Comparison of ENCODE assay signal across 29 cellular contexts in the genomic region with DNA sequence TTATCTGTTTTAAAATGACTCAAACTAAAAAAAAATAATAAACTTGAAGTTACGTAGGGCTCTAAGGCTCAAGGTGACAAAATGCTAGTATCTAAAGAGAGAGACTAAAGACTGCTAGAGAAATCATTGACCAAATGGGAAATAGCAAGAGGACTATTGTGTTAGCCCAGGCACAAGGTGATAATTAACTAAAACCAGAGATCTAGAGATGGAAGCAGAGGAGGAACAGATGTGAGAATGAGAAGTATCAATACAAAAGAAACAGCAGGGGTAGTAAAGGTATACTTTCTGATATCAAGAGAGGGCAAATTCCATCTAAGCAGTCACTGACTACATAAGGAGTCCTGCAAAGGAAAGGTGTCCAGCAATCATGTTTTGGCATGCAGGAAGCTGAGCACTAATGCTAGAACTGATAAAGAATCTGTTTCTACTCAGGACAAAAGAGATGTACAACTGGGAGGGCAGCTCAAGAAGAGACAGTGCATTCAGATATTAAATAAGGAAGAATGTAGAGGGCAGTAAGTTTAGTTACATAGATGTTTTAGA.
DNase-seq lines count a peak whose midpoint lies in the region; ATAC-seq, FAIRE-seq and TF ChIP-seq lines count a peak whose summit lies in the region.
"Had no signal": no experiment of that assay in that cellular context is flagged by ENCODE, and none has a peak within 500 bp of the region (broad histone marks: within the 10 kb centered on the region; RNA-seq: fewer than 3 reads in every experiment).

No MANE protein-coding gene starts in this region.

- no peak overlapping the region for H3K4me3 ChIP-seq in HepG2 (replicated peaks in 1 of 3; ENCODE audit: insufficient read depth in 1 of 3, low read depth in 2 of 3, low read length in 3 of 3)
- H3K4me3 ChIP-seq in right lobe of liver: no peak overlapping the region
- no peak overlapping the region for H3K4me3 ChIP-seq in GM12878
- H3K4me3 ChIP-seq in hepatocyte: no peak overlapping the region
- no peak overlapping the region for H3K4me3 ChIP-seq in small intestine (ENCODE audit: low read depth in 1 of 2, low read length in 2 of 2)
- no peak overlapping the region for H3K4me3 ChIP-seq in Karpas-422 (ENCODE audit: low read length)
- H3K4me3 ChIP-seq: left lung, tibial artery had no signal

- ATAC-seq in HepG2 (peak; percentile 38; the same call in 2 of the 3 replicates), right lobe of liver (no peak), GM12878 (peak; percentile 45)
- ATAC-seq: activated T-cell treated with anti-CD3 and anti-CD28 coated beads, Interleukin-2, amount 50 U/mL, for 4 hours; left lung; right cardiac atrium; WTC11 had no signal

- H2AFZ ChIP-seq in HepG2 (ENCODE audit: low read length) (no peak overlapping the region), GM12878 (ENCODE audit: control insufficient read depth, low read depth, low read length) (no peak overlapping the region), hepatocyte (no peak overlapping the region), Karpas-422 (ENCODE audit: low read length) (no peak overlapping the region)

- TF ChIP-seq EP300 in HepG2 (IDR thresholded peaks at IDR 0.05; ENCODE audit: low read depth in 2 of 2, low read length in 2 of 2): no peak
- no peak for TF ChIP-seq EP300 in HepG2 (CRISPR knock-in tag; IDR thresholded peaks at IDR 0.05; ENCODE audit: borderline replicate concordance)
- TF ChIP-seq EP300 in GM12878 (IDR thresholded peaks at IDR 0.05; ENCODE audit: borderline replicate concordance in 1 of 2, control insufficient read depth in 1 of 2, low read depth in 2 of 2, low read length in 2 of 2): no peak

- no peak overlapping the region for H3K27ac ChIP-seq in HepG2 (ENCODE audit: extremely low read length, insufficient read depth, low read length)
- H3K27ac ChIP-seq in right lobe of liver: no peak overlapping the region
- H3K27ac ChIP-seq in GM12878 (ENCODE audit: control insufficient read depth, insufficient read depth): no peak overlapping the region
- H3K27ac ChIP-seq in hepatocyte: no peak overlapping the region
- no peak overlapping the region for H3K27ac ChIP-seq in small intestine (ENCODE audit: low read depth in 1 of 2, low read length in 1 of 2)
- H3K27ac ChIP-seq in Karpas-422 (ENCODE audit: low read length): no peak overlapping the region
- H3K27ac ChIP-seq: left lung, tibial artery had no signal

- RAD21 ChIA-PET in GM12878 (lab: Charles Lee; ENCODE audit: unreplicated experiment): interaction anchor here (2.5 kb wide), 1 partner anchor 94 kb away, joined by 8 read pairs; no protein-coding TSS in a partner anchor

- no peaks in the 10 kb centered on the region for H3K9me3 ChIP-seq in HepG2 (ENCODE audit: low read length)
- no peaks in the 10 kb centered on the region for H3K9me3 ChIP-seq in right lobe of liver
- H3K9me3 ChIP-seq in GM12878 (replicated peaks; ENCODE audit: control insufficient read depth, insufficient read depth, low read length): no peaks in the 10 kb centered on the region
- H3K9me3 ChIP-seq in hepatocyte (ENCODE audit: low read depth): no peaks in the 10 kb centered on the region
- no peaks in the 10 kb centered on the region for H3K9me3 ChIP-seq in small intestine (ENCODE audit: control insufficient read depth, low read depth)
- H3K9me3 ChIP-seq in Karpas-422 (ENCODE audit: low read length): no peaks in the 10 kb centered on the region
- H3K9me3 ChIP-seq: left lung, tibial artery had no signal

- in situ Hi-C loops in HepG2 (cut with HindIII; ENCODE audit: extremely low pct_ligation_motif_present, low pct_unique_long_range_greater_than_20kb) (no loop called here), GM12878 (cut with MboI) (no loop called here), ACHN (cut with HindIII; ENCODE audit: low pct_ligation_motif_present, low pct_unique_long_range_greater_than_20kb, low sequenced_read_pairs) (no loop called here)

- H3K9me2 ChIP-seq in hepatocyte (replicated peaks; ENCODE audit: insufficient read depth) (no peaks in the 10 kb centered on the region), Karpas-422 (replicated peaks; ENCODE audit: insufficient read depth, low read length) (no peaks in the 10 kb centered on the region)

- SMC1A ChIA-PET in GM12878 (lab: Charles Lee; ENCODE audit: uncharacterized antibody, unreplicated experiment): interaction anchor here (0.6 to 1.5 kb wide), 6 partner anchors 13 to 222 kb away, joined by 3 to 4 read pairs (median 3); no protein-coding TSS in a partner anchor

- 49% methylated on average over 1 of the region's 1 CpG for WGBS in HepG2 (ENCODE audit: low lambda C conversion rate)
- 87% methylated on average over 1 of the region's 1 CpG for WGBS in right lobe of liver (ENCODE audit: insufficient coverage, low coverage, low lambda C conversion rate, missing lambda C conversion rate)
- WGBS in GM12878 (ENCODE audit: insufficient coverage, insufficient replicate concordance, low lambda C conversion rate, missing lambda C conversion rate): 96% methylated on average over 1 of the region's 1 CpG
- WGBS in hepatocyte (ENCODE audit: low lambda C conversion rate, missing lambda C conversion rate): 61% methylated on average over 1 of the region's 1 CpG
- WGBS in small intestine, 3 donors: 30 to 59% (median 35%) methylated on average over 1 of the region's 1 CpG

- H3K79me2 ChIP-seq in HepG2 (ENCODE audit: insufficient read depth, low read length) (no peaks in the 10 kb centered on the region), GM12878 (ENCODE audit: control insufficient read depth, insufficient read depth, low read length) (no peaks in the 10 kb centered on the region), hepatocyte (no peaks in the 10 kb centered on the region), Karpas-422 (ENCODE audit: low read length) (no peaks in the 10 kb centered on the region)

- intact Hi-C loops in HepG2 (cut with micrococcal nuclease; ENCODE audit: unreplicated experiment) (no loop called here), right lobe of liver (cut with DNase I) (no loop called here), GM12878 (cut with micrococcal nuclease; ENCODE audit: unreplicated experiment) (no loop called here), cardiac septum (cut with DNase I) (no loop called here)

- no peaks in the 10 kb centered on the region for H4K20me1 ChIP-seq in HepG2 (ENCODE audit: insufficient read depth, low read length)
- H4K20me1 ChIP-seq in GM12878 (ENCODE audit: control insufficient read depth, insufficient read depth): no peaks in the 10 kb centered on the region
- no peaks in the 10 kb centered on the region for H4K20me1 ChIP-seq in hepatocyte (ENCODE audit: insufficient read depth, poor library complexity, severe bottlenecking)
- no peaks in the 10 kb centered on the region for H4K20me1 ChIP-seq in Karpas-422 (ENCODE audit: insufficient read depth, low read depth, low read length)

- POLR2A ChIA-PET in HepG2 (lab: Yijun Ruan, JAX): no interaction called here
- POLR2A ChIA-PET in GM12878 (lab: Charles Lee): no interaction called here

- H3K27me3 ChIP-seq in HepG2 (ENCODE audit: control insufficient read depth in 1 of 2, insufficient read depth in 2 of 2, low read length in 2 of 2) (no peaks in the 10 kb centered on the region), right lobe of liver (no peaks in the 10 kb centered on the region), GM12878 (replicated peaks in 1 of 2; ENCODE audit: control insufficient read depth in 2 of 2, insufficient read depth in 2 of 2, low read length in 1 of 2) (no peaks in the 10 kb centered on the region), hepatocyte (no peaks in the 10 kb centered on the region), small intestine (ENCODE audit: control insufficient read depth in 2 of 2, insufficient read depth in 2 of 2, low read length in 2 of 2) (no peaks in the 10 kb centered on the region), Karpas-422 (ENCODE audit: low read length) (no peaks in the 10 kb centered on the region)
- H3K27me3 ChIP-seq: left lung, tibial artery had no signal

- TF ChIP-seq CTCF in HepG2 (CRISPR knock-in tag; IDR thresholded peaks at IDR 0.05): no peak
- TF ChIP-seq CTCF in right lobe of liver (IDR thresholded peaks at IDR 0.05): no peak
- no peak for TF ChIP-seq CTCF in GM12878 (IDR thresholded peaks at IDR 0.05 in 2 of 3, conservative IDR thresholded peaks at IDR 0.05 in 1 of 3; ENCODE audit: control insufficient read depth in 2 of 3, extremely low read depth in 1 of 3, insufficient read depth in 1 of 3, low read depth in 3 of 3, low read length in 3 of 3)
- TF ChIP-seq CTCF in hepatocyte (IDR thresholded peaks at IDR 0.05; ENCODE audit: poor library complexity): no peak

- no peaks in the 10 kb centered on the region for H3K36me3 ChIP-seq in HepG2 (replicated peaks in 1 of 2; ENCODE audit: control insufficient read depth in 1 of 2, insufficient read depth in 2 of 2, low read length in 2 of 2)
- H3K36me3 ChIP-seq in right lobe of liver: peaks cover 0 to 26% (median 0%) of the 10 kb centered on the region in 4 donors
- no peaks in the 10 kb centered on the region for H3K36me3 ChIP-seq in GM12878 (ENCODE audit: control insufficient read depth in 2 of 2, insufficient read depth in 2 of 2, low read length in 1 of 2)
- no peaks in the 10 kb centered on the region for H3K36me3 ChIP-seq in hepatocyte (replicated peaks; ENCODE audit: insufficient read depth, low read depth)
- H3K36me3 ChIP-seq in small intestine (ENCODE audit: control insufficient read depth in 2 of 2, insufficient read depth in 2 of 2, low read length in 2 of 2): peaks cover 0 to 4% of the 10 kb centered on the region in 2 donors
- H3K36me3 ChIP-seq in Karpas-422 (ENCODE audit: insufficient read depth, low read length): no peaks in the 10 kb centered on the region

- DNase-seq in HepG2 (ENCODE audit: low spot score) (no peak), right lobe of liver (no peak), GM12878 (ENCODE audit: low read depth, low spot score) (no peak), hepatocyte (ENCODE audit: low spot score) (peak; percentile 7), small intestine (peak; percentile 55), cardiac septum (ENCODE audit: low spot score) (no peak), Karpas-422 (no peak), ACHN (no peak)
- DNase-seq: activated CD4-positive, alpha-beta T cell treated with anti-CD3 and anti-CD28 coated beads, Interleukin-2, amount 50 U/mL, for 1 hour; activated gamma-delta T cell treated with Interleukin-2 at 50 U/mL for 16 hours; activated T-cell treated with anti-CD3 and anti-CD28 coated beads, Interleukin-2, amount 50 U/mL, for 4 hours; CD4-positive, alpha-beta T cell; central memory CD4-positive, alpha-beta T cell; DMS 273 treated with DMSO at 0.1 percent for 48 hours; HCEC 1CT; hypothalamus; Kasumi-1; left lung; NCI-H1436 treated with DMSO at 0.1 percent for 48 hours; NCI-H82; right cardiac atrium; SIG-M5; SW 1271; T-helper 9 cell; tibial artery had no signal

- CTCF ChIA-PET in HepG2 (lab: Yijun Ruan, JAX; ENCODE audit: low intra/inter-chr PET ratio, low total read pairs): no interaction called here
- CTCF ChIA-PET in GM12878 (lab: Yijun Ruan, JAX): interaction anchor here (0.6 to 5.1 kb wide), 8 partner anchors 9 to 225 kb away, joined by 3 to 23 read pairs (median 4); no protein-coding TSS in a partner anchor

- TF ChIP-seq RAD21 in HepG2 (CRISPR knock-in tag; IDR thresholded peaks at IDR 0.05): no peak
- TF ChIP-seq RAD21 in GM12878 (IDR thresholded peaks at IDR 0.05; ENCODE audit: insufficient read depth, low read depth, low read length): no peak

- H3K9ac ChIP-seq in HepG2 (ENCODE audit: insufficient read depth, low read depth, low read length) (no peak overlapping the region), GM12878 (ENCODE audit: control insufficient read depth, insufficient read depth, low read length) (no peak overlapping the region), Karpas-422 (ENCODE audit: low read length) (no peak overlapping the region)

- H3K4me1 ChIP-seq in HepG2 (ENCODE audit: insufficient read depth, low read length): peaks cover 8% of the 10 kb centered on the region; the same call in 1 of the 2 replicates
- no peaks in the 10 kb centered on the region for H3K4me1 ChIP-seq in right lobe of liver
- H3K4me1 ChIP-seq in GM12878 (ENCODE audit: control insufficient read depth, insufficient read depth, low read length): no peaks in the 10 kb centered on the region
- H3K4me1 ChIP-seq in hepatocyte (ENCODE audit: insufficient read depth): no peaks in the 10 kb centered on the region
- no peaks in the 10 kb centered on the region for H3K4me1 ChIP-seq in small intestine (ENCODE audit: control insufficient read depth in 2 of 2, insufficient read depth in 1 of 2, low read depth in 1 of 2, low read length in 1 of 2)
- H3K4me1 ChIP-seq in Karpas-422 (ENCODE audit: low read length): no peaks in the 10 kb centered on the region
- H3K4me1 ChIP-seq: tibial artery had no signal

- BruUV-seq in HepG2 (replicated peaks; lab: Mats Ljungman, UMichigan) (no TSS peak), GM12878 (replicated peaks; lab: Mats Ljungman, UMichigan) (no TSS peak)

- TF ChIP-seq POLR2A in HepG2 (IDR thresholded peaks at IDR 0.05; ENCODE audit: insufficient read depth in 1 of 2, low read depth in 2 of 2, low read length in 2 of 2) (no peak), right lobe of liver (IDR thresholded peaks at IDR 0.05) (no peak), GM12878 (IDR thresholded peaks at IDR 0.05; ENCODE audit: low read depth, low read length) (no peak)

- no peak for FAIRE-seq in HepG2 (lab: Jason Lieb, UNC)
- FAIRE-seq in GM12878 (lab: Jason Lieb, UNC): no peak
- FAIRE-seq in small intestine (lab: Jason Lieb, UNC): no peak
- FAIRE-seq: A204.1, endometrium, RCC 7860 had no signal

- H3K4me2 ChIP-seq in HepG2 (ENCODE audit: low read depth, low read length) (no peak overlapping the region), GM12878 (ENCODE audit: control insufficient read depth, insufficient read depth) (no peak overlapping the region), hepatocyte (peak overlapping the region; percentile 19), Karpas-422 (ENCODE audit: low read depth, low read length, poor library complexity, severe bottlenecking) (no peak overlapping the region)

Comparison
In these comparisons a context has a peak if more than half of its experiments do, and no peak if none do; other contexts are left out.
1. ATAC-seq: peak in HepG2 (single experiment) and GM12878 (single experiment); none in right lobe of liver (0 of 4).
2. DNase-seq: peak in hepatocyte (single experiment) and small intestine (single experiment); none in HepG2 (single experiment), right lobe of liver (0 of 3), GM12878 (single experiment), cardiac septum (single experiment), Karpas-422 (single experiment) and ACHN (single experiment).